In the genomic region with DNA sequence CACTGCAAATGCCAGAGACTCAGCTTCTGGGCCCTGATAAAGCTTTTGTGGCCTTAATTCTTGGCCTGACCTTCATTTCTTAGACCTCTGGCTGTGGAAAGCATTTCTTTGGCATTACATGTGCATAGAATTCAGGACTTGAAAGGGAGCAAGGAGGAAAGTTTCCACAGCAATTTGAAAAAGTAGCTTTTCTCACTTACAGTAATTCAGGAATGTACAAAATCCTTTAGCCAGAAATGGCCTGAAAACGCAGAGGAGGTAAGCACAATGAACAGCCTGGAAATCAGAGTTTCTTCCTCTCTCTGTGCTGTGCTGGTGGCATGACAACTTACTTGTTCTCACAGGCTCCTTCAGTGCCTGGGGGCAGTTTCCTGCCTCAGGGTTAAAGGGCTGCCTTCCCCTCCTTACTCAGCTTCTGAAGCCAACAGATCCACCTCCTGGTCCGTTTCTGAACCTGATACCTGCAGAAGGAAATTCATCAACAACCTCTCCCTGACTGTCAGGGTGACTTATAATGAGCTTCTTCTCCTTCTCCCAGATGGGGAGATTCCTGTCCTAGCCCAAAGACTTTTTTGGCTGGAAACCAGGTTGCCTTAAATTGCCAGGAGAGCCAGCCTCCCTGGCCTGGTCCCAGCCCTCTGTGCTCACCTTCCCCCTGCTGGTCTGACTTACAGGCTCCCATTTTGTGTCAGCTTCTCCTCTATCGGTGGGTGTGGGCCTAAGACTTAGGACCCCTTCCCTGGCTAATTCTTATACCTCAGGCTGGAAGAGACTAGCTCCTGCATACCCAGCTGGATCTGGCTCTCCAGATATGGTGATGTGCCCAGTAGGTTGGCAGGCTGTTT, we compare ENCODE assay signal across 14 cellular contexts.
A peak's percentile ranks its signal among the peaks of the same experiment; 100 is the strongest.
DNase-seq lines count a peak whose midpoint lies in the region; FAIRE-seq and TF ChIP-seq lines count a peak whose summit lies in the region.
"Had no signal": no experiment of that assay in that cellular context is flagged by ENCODE, and none has a peak within 500 bp of the region (broad histone marks: within the 10 kb centered on the region; RNA-seq: fewer than 3 reads in every experiment).

No MANE protein-coding gene starts in this region.

- DNase-seq in SK-MEL-5 (ENCODE audit: low read depth, low spot score), result peak; percentile 17
- peak; percentile 72 for DNase-seq in fibroblast of peridontal ligament (ENCODE audit: extremely low read depth)
- DNase-seq in nephron progenitor cell, result peak; percentile 5
- no peak for DNase-seq in stimulated activated naive CD4-positive, alpha-beta T cell treated with Interleukin-2 at 50 U/mL for 16 hours (lab: John Stamatoyannopoulos, UW)
- DNase-seq in SHP77 treated with DMSO at 0.1 percent for 48 hours (lab: John Stamatoyannopoulos, UW), result no peak
- no peak for DNase-seq in GM19239 (ENCODE audit: insufficient read length, low spot score)
- DNase-seq in HT-29 (ENCODE audit: low spot score), result no peak
- DNase-seq: dorsolateral prefrontal cortex, NCI-H748 treated with DMSO at 0.1 percent for 48 hours had no signal

- no peaks in the 10 kb centered on the region for H3K9me3 Mint-ChIP-seq in nephron progenitor cell
- H3K9me3 Mint-ChIP-seq: stimulated activated naive CD8-positive, alpha-beta T cell treated with anti-CD3 and anti-CD28 coated beads, Interleukin-15, Interleukin-2, amounts not matched to agents 100 ng/mL and 50 ng/mL, for 24 hours; T-helper 2 cell treated with Interferon-gamma antibody and Interleukin-4, amounts not matched to agents 5 μg/mL and 100 μg/mL, for 36 hours had no signal

- FAIRE-seq in GM19239 (lab: Jason Lieb, UNC), result no peak

- H3K27me3 Mint-ChIP-seq in nephron progenitor cell (ENCODE audit: low read depth, poor library complexity), result no peaks in the 10 kb centered on the region
- H3K27me3 Mint-ChIP-seq: stimulated activated naive CD8-positive, alpha-beta T cell treated with anti-CD3 and anti-CD28 coated beads, Interleukin-15, Interleukin-2, amounts not matched to agents 100 ng/mL and 50 ng/mL, for 24 hours had no signal

- H3K4me1 Mint-ChIP-seq in nephron progenitor cell, result peaks cover 12% of the 10 kb centered on the region

- H3K36me3 Mint-ChIP-seq in nephron progenitor cell (ENCODE audit: low read depth), result no peaks in the 10 kb centered on the region

- H3K27ac ChIP-seq in C4-2B, result peak overlapping the region; percentile 21
- H3K27ac ChIP-seq: BLaER1 treated with 17β-estradiol and CSF1 and Interleukin-3, amounts not matched to agents 10 nM and 100 nM; KMS-11 had no signal

- TF ChIP-seq CTCF in C4-2B (conservative IDR thresholded peaks at IDR 0.05) (no peak; the same call in 1 of the 2 replicates), nephron progenitor cell (IDR thresholded peaks at IDR 0.05) (no peak)

- in situ Hi-C loops in SK-MEL-5 (cut with HindIII; ENCODE audit: low pct_unique_long_range_greater_than_20kb, low sequenced_read_pairs), result no loop called here

- no peak overlapping the region for H3K4me3 Mint-ChIP-seq in nephron progenitor cell
- H3K4me3 Mint-ChIP-seq: stimulated activated naive CD8-positive, alpha-beta T cell treated with anti-CD3 and anti-CD28 coated beads, Interleukin-15, Interleukin-2, amounts not matched to agents 100 ng/mL and 50 ng/mL, for 24 hours; T-helper 2 cell treated with Interferon-gamma antibody and Interleukin-4, amounts not matched to agents 5 μg/mL and 100 μg/mL, for 36 hours had no signal

- no peak overlapping the region for H3K27ac Mint-ChIP-seq in nephron progenitor cell
- H3K27ac Mint-ChIP-seq: stimulated activated naive CD8-positive, alpha-beta T cell treated with anti-CD3 and anti-CD28 coated beads, Interleukin-15, Interleukin-2, amounts not matched to agents 100 ng/mL and 50 ng/mL, for 24 hours; T-helper 2 cell treated with Interferon-gamma antibody and Interleukin-4, amounts not matched to agents 5 μg/mL and 100 μg/mL, for 36 hours had no signal

Comparison
In these comparisons a context has a peak if more than half of its experiments do, and no peak if none do; other contexts are left out.
1. DNase-seq: peak in SK-MEL-5 (single experiment), fibroblast of peridontal ligament (single experiment) and nephron progenitor cell (single experiment); none in stimulated activated naive CD4-positive, alpha-beta T cell treated with Interleukin-2 at 50 U/mL for 16 hours (single experiment), SHP77 treated with DMSO at 0.1 percent for 48 hours (single experiment), GM19239 (single experiment) and HT-29 (single experiment).